Comparison of ENCODE assay signal across 12 cellular contexts in the genomic region with DNA sequence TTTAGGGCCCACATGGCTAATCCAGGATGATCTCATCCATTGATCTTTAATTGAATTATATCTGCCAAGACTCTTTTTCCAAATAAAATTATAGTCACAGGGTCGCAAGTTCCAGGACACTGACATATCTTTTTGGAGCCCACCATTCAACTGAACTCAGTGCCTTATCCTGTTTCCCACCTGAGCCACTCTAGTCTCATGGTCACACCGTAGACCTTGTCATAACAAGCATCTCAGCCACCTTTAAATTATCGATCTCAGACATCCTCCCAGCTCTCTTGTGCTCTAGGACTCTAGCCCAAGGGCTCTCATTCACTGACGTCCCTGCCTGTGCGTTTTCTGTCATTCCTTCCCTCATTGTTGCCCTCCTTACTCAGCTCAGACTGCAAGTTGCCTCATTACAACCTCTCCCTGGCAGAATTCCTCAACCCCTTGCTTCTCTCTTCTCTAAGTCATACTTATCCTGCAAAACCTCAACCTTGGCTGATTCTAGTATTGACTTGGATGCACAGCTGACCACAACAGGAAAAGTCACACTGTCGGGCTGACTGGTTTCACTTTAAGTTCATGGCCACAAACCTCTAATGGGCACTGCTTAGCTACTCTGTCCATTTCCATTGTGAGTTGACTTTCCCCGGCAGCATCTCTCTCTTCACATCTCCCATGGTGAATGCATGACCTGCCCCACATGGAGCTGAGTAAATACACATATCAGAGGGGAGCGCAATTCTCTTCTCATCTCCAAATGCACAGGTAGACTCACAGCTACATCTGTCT.
DNase-seq lines count a peak whose midpoint lies in the region; ATAC-seq and FAIRE-seq lines count a peak whose summit lies in the region.
"Had no signal": no experiment of that assay in that cellular context is flagged by ENCODE, and none has a peak within 500 bp of the region (broad histone marks: within the 10 kb centered on the region; RNA-seq: fewer than 3 reads in every experiment).

No MANE protein-coding gene starts in this region.

- H3K27ac ChIP-seq in small intestine (ENCODE audit: low read depth in 1 of 2, low read length in 1 of 2) = no peak overlapping the region
- H3K27ac ChIP-seq: HL-60 had no signal

- DNase-seq in AG20443 (ENCODE audit: low spot score) = peak; percentile 54
- DNase-seq in EL = peak; percentile 15
- peak; percentile 24 for DNase-seq in OCI-M1 (lab: John Stamatoyannopoulos, UW)
- DNase-seq in fibroblast of peridontal ligament (ENCODE audit: extremely low read depth) = peak; percentile 59
- DNase-seq in NCI-H2196 (lab: John Stamatoyannopoulos, UW; ENCODE audit: unreplicated experiment) = no peak
- no peak for DNase-seq in RPMI8226
- no peak for DNase-seq in small intestine

- WGBS in small intestine, 3 donors = 85 to 91% (median 86%) methylated on average over 8 of the region's 8 CpGs

- no peak for FAIRE-seq in small intestine (lab: Jason Lieb, UNC)

- H3K36me3 ChIP-seq in small intestine (ENCODE audit: control insufficient read depth in 2 of 2, insufficient read depth in 2 of 2, low read length in 2 of 2) = no peaks in the 10 kb centered on the region
- H3K36me3 ChIP-seq: thoracic aorta had no signal

- no peak for ATAC-seq in HG03280 (IDR thresholded peaks at IDR 0.05; ENCODE audit: unreplicated experiment)
- ATAC-seq: GM23338, Right ventricle myocardium inferior had no signal

- H3K4me3 ChIP-seq in small intestine (ENCODE audit: low read depth in 1 of 2, low read length in 2 of 2) = no peak overlapping the region
- H3K4me3 ChIP-seq: GM23338, thoracic aorta had no signal

- H3K4me1 ChIP-seq in small intestine (ENCODE audit: control insufficient read depth in 2 of 2, insufficient read depth in 1 of 2, low read depth in 1 of 2, low read length in 1 of 2) = peaks cover 0 to 3% of the 10 kb centered on the region in 2 donors

- H3K9me3 ChIP-seq in small intestine (ENCODE audit: control insufficient read depth, low read depth) = no peaks in the 10 kb centered on the region
- H3K9me3 ChIP-seq: thoracic aorta had no signal

- H3K27me3 ChIP-seq in small intestine (ENCODE audit: control insufficient read depth in 2 of 2, insufficient read depth in 2 of 2, low read length in 2 of 2) = no peaks in the 10 kb centered on the region

Comparison
In these comparisons a context has a peak if more than half of its experiments do, and no peak if none do; other contexts are left out.
1. DNase-seq: peak in AG20443 (single experiment), EL (single experiment), OCI-M1 (single experiment) and fibroblast of peridontal ligament (single experiment); none in NCI-H2196 (single experiment), RPMI8226 (single experiment) and small intestine (single experiment).